Comparison of ENCODE assay signal across 8 cellular contexts in the genomic region with DNA sequence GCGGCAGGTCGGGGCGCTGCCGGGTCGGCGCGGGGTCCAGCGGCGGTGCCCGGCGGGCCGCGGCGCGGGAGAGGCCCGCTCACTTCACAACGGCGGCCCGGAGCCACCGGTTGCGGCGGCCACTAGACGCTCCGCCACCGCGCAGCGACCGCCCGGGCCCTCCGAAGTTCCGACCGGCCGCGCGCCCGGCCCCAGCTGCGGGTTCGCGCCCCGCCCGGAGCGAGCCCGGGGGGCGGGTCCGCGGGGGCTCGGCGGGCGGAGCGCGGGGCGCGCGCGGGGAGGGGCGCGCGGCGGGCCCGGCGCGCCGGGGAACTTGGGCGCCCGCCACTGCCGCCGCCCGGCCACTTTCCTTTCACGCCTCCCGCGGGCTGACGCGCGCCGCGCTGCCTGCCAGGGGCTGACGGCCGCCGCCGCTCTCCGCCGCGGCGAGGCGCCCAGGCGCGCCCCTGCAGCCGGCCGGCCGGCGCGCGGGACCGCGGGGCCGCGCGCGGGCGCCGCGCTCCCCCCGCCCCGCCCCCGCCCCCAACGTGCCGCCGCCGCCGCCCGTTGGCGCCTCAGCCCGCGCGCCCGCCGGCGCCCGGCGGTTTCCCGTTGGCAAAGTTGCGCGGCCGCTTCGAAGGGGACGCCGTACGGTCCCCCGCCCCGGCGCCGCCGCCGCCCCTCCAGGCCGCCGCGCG. TPM values are rescaled to one million over a fixed set of nuclear protein-coding genes. Genes with fewer than 3 reads are reported as not detected.
A peak's percentile ranks its signal among the peaks of the same experiment; 100 is the strongest.
DNase-seq lines count a peak whose midpoint lies in the region; ATAC-seq and TF ChIP-seq lines count a peak whose summit lies in the region.

No MANE protein-coding gene starts in this region.

- peak; percentile 88 for DNase-seq in GM19238 (ENCODE audit: insufficient read length, low spot score)
- DNase-seq in T-helper 17 cell = peak; percentile 61 to 69 (median 66)
- peak; percentile 18 for DNase-seq in astrocyte of the spinal cord (ENCODE audit: low read depth, low spot score)
- no peak for DNase-seq in iPS DF 6.9 (ENCODE audit: low read depth, low spot score)
- DNase-seq in skeletal muscle cell (ENCODE audit: low read depth) = no peak

- H3K36me3 Mint-ChIP-seq in T-helper 17 cell (ENCODE audit: low read depth) = no peaks in the 10 kb centered on the region

- H3K27me3 ChIP-seq in BLaER1 treated with 17β-estradiol and CSF1 and Interleukin-3, amounts not matched to agents 10 nM and 100 nM = peaks cover 13 to 50% (median 41%) of the 10 kb centered on the region in 11 experiments; a peak in 21 of 22 replicates
- peaks cover 8% of the 10 kb centered on the region; the same call in 1 of the 2 replicates for H3K27me3 ChIP-seq in iPS DF 6.9 (ENCODE audit: control insufficient read depth, insufficient read depth, low read length)

- WGBS in iPS DF 6.9 (ENCODE audit: insufficient coverage, insufficient read length) = no CpG with 5 or more reads among the region's 138 CpGs

- H3K4me1 Mint-ChIP-seq in T-helper 17 cell = peaks cover 45% of the 10 kb centered on the region

- peak overlapping the region; percentile 78 to 99 (median 96) for H3K4me3 ChIP-seq in BLaER1 treated with 17β-estradiol and CSF1 and Interleukin-3, amounts not matched to agents 10 nM and 100 nM
- peak overlapping the region; percentile 67 for H3K4me3 ChIP-seq in astrocyte of the spinal cord (ENCODE audit: low read depth, low read length)
- peak overlapping the region; percentile 95 for H3K4me3 ChIP-seq in iPS DF 6.9 (ENCODE audit: low read length)
- peak overlapping the region; percentile 73 for H3K4me3 ChIP-seq in skeletal muscle cell (ENCODE audit: low read depth, low read length)

- H3K27me3 Mint-ChIP-seq in T-helper 17 cell = no peaks in the 10 kb centered on the region

- H3K4me2 ChIP-seq in BLaER1 treated with 17β-estradiol and CSF1 and Interleukin-3, amounts not matched to agents 10 nM and 100 nM = peak overlapping the region; percentile 85 to 95 (median 92)

- in situ Hi-C loops in astrocyte of the spinal cord (cut with HindIII; ENCODE audit: low sequenced_read_pairs) = no loop called here

- peaks cover 0 to 47% (median 17%) of the 10 kb centered on the region in 11 experiments; a peak in 12 of 22 replicates for H4K20me1 ChIP-seq in BLaER1 treated with 17β-estradiol and CSF1 and Interleukin-3, amounts not matched to agents 10 nM and 100 nM

- no peaks in the 10 kb centered on the region for H3K36me3 ChIP-seq in BLaER1 treated with 17β-estradiol and CSF1 and Interleukin-3, amounts not matched to agents 10 nM and 100 nM
- H3K36me3 ChIP-seq in iPS DF 6.9 (ENCODE audit: control insufficient read depth, insufficient read depth, low read length) = no peaks in the 10 kb centered on the region; the same call in 1 of the 2 replicates

- H3K9me3 ChIP-seq in BLaER1 treated with 17β-estradiol and CSF1 and Interleukin-3, amounts not matched to agents 10 nM and 100 nM (replicated peaks in 1 of 11) = no peaks in the 10 kb centered on the region
- no peaks in the 10 kb centered on the region for H3K9me3 ChIP-seq in T-helper 17 cell (ENCODE audit: control insufficient read depth, low read length, poor library complexity, severe bottlenecking)
- no peaks in the 10 kb centered on the region for H3K9me3 ChIP-seq in iPS DF 6.9 (ENCODE audit: control insufficient read depth, insufficient read depth, low read length)

- TF ChIP-seq CTCF in astrocyte of the spinal cord (IDR thresholded peaks at IDR 0.05; ENCODE audit: low read depth, low read length) = no peak

- peaks cover 10 to 31% (median 23%) of the 10 kb centered on the region in 10 experiments; a peak in 19 of 20 replicates for H3K4me1 ChIP-seq in BLaER1 treated with 17β-estradiol and CSF1 and Interleukin-3, amounts not matched to agents 10 nM and 100 nM
- H3K4me1 ChIP-seq in iPS DF 6.9 (ENCODE audit: control insufficient read depth, insufficient read depth, low read length) = 0 out of 2 replicates have a peak, but pooled peaks cover 1% of the 10 kb centered on the region

- peak; percentile 30 for ATAC-seq in HG03457 (IDR thresholded peaks at IDR 0.05; ENCODE audit: unreplicated experiment)
- ATAC-seq in T-helper 17 cell = peak; percentile 61
- no peak for ATAC-seq in GM21526 (IDR thresholded peaks at IDR 0.05; ENCODE audit: low FRiP score, unreplicated experiment)

- H3K9ac ChIP-seq in BLaER1 treated with 17β-estradiol and CSF1 and Interleukin-3, amounts not matched to agents 10 nM and 100 nM = peak overlapping the region; percentile 89 to 97 (median 95)

- peak overlapping the region; percentile 98 for H3K27ac Mint-ChIP-seq in T-helper 17 cell

- peak overlapping the region; percentile 89 to 97 (median 94) for H3K27ac ChIP-seq in BLaER1 treated with 17β-estradiol and CSF1 and Interleukin-3, amounts not matched to agents 10 nM and 100 nM
- no peak overlapping the region for H3K27ac ChIP-seq in iPS DF 6.9 (ENCODE audit: low read length)

- H3K4me3 Mint-ChIP-seq in T-helper 17 cell = peak overlapping the region; percentile 94

RNA-seq across cellular contexts. Expression of gene SFMBT1, which starts 0.6 kb away (rescaled TPM):
- total RNA-seq in T-helper 17 cell = 10 to 100 TPM; 36.1 to 49.8 TPM

Comparison
In these comparisons a context has a peak if more than half of its experiments do, and no peak if none do; other contexts are left out.
1. DNase-seq: peak in GM19238 (single experiment), T-helper 17 cell (3 of 3) and astrocyte of the spinal cord (single experiment); none in iPS DF 6.9 (single experiment) and skeletal muscle cell (single experiment).
2. Peak in every context shown above with its lines, with median percentiles within 50 percentile points of each other: H3K4me3 ChIP-seq.